ENCODE assay signal across 8 cellular contexts in genomic region chr6:138499303-138499991, GRCh38. TPM values are rescaled to one million over a fixed set of nuclear protein-coding genes. Genes with fewer than 3 reads are reported as not detected.
DNase-seq lines count a peak whose midpoint lies in the region; ATAC-seq and TF ChIP-seq lines count a peak whose summit lies in the region.

Gene NHSL1 (minus strand): TSS chr6:138499494. CDS start chr6:138499290, 204 bp downstream.

- CTCF ChIA-PET in A673 (lab: Charles Lee) = no interaction called here

- BruUV-seq in A673 (replicated peaks; lab: Mats Ljungman, UMichigan) = no TSS peak

- peaks cover 18% of the 10 kb centered on the region for H3K4me1 ChIP-seq in A673 (ENCODE audit: insufficient read depth, low read length, poor library complexity, severe bottlenecking)

- peak within 1 kb of the TSS; percentile 1 for H3K4me3 ChIP-seq in A673 (ENCODE audit: low read depth, low read length, poor library complexity, severe bottlenecking)
- H3K4me3 ChIP-seq in SK-N-MC = no peak within 1 kb of the TSS

- peak; percentile 38 for DNase-seq in A673 (ENCODE audit: low spot score)
- DNase-seq in SK-N-MC (ENCODE audit: low read depth, low spot score) = no peak
- peak; percentile 40 for DNase-seq in iPS DF 19.7 (ENCODE audit: low read depth, low spot score)
- DNase-seq in sciatic nerve (ENCODE audit: low spot score) = no peak
- DNase-seq in HUDEP-2 (lab: John Stamatoyannopoulos, UW; ENCODE audit: unreplicated experiment in 76 of 76) = no peak
- no peak for DNase-seq in DMS153 (lab: John Stamatoyannopoulos, UW)

- TF ChIP-seq CTCF in A673 (conservative IDR thresholded peaks at IDR 0.05; ENCODE audit: low read depth, low read length) = no peak

- H3K9ac ChIP-seq in SK-N-MC (ENCODE audit: insufficient read length) = no peak within 1 kb of the TSS

- POLR2A ChIA-PET in A673 (lab: Charles Lee; ENCODE audit: low non-redundant PET) = no interaction called here

- no peaks in the 10 kb centered on the region for H3K9me3 ChIP-seq in A673 (ENCODE audit: low read depth, low read length, poor library complexity, severe bottlenecking)
- H3K9me3 ChIP-seq in SK-N-MC (ENCODE audit: low read depth, low read length) = no peaks in the 10 kb centered on the region

- H3K27ac ChIP-seq in A673 (ENCODE audit: low read depth, low read length, poor library complexity, severe bottlenecking) (no peak within 1 kb of the TSS), SK-N-MC (peak within 1 kb of the TSS; percentile 28; the same call in 1 of the 2 replicates)

- intact Hi-C loops in A673 (cut with micrococcal nuclease; ENCODE audit: unreplicated experiment) (no loop called here), sciatic nerve (cut with DNase I) (no loop called here)

- peak; percentile 99 for ATAC-seq in GM19043 (IDR thresholded peaks at IDR 0.05; ENCODE audit: low read depth, unreplicated experiment)
- ATAC-seq in HG03159 (IDR thresholded peaks at IDR 0.05; ENCODE audit: unreplicated experiment) = peak; percentile 93
- peak; percentile 39 for ATAC-seq in sciatic nerve

- H3K36me3 ChIP-seq in A673 (ENCODE audit: insufficient read depth, low read length, poor library complexity, severe bottlenecking) = peaks cover 4% of the 10 kb centered on the region
- H3K36me3 ChIP-seq in SK-N-MC (ENCODE audit: insufficient read depth, low read length) = no peaks in the 10 kb centered on the region

- H3K27me3 ChIP-seq in A673 (replicated peaks; ENCODE audit: insufficient read depth, low read depth, low read length, poor library complexity) = no peaks in the 10 kb centered on the region

RNA-seq across cellular contexts. Expression of gene NHSL1, which starts in this region (rescaled TPM):
- total RNA-seq in A673 (2021) (29.5 and 33.1 TPM in 2 replicates), sciatic nerve (18.5 TPM)

Comparison
In these comparisons a context has a peak if more than half of its experiments do, and no peak if none do; other contexts are left out.
1. DNase-seq: peak in A673 (single experiment) and iPS DF 19.7 (single experiment); none in SK-N-MC (single experiment), sciatic nerve (single experiment), HUDEP-2 (0 of 76) and DMS153 (single experiment).
2. ATAC-seq: peak in every context shown above with its lines; median percentile 99 in GM19043; 93 in HG03159; 39 in sciatic nerve.